In genomic region chr17:49546546-49547535, GRCh38 we compare ENCODE assay signal across 29 cellular contexts. TPM values are rescaled to one million over a fixed set of nuclear protein-coding genes. Genes with fewer than 3 reads are reported as not detected.
A peak's percentile ranks its signal among the peaks of the same experiment; 100 is the strongest.
DNase-seq lines count a peak whose midpoint lies in the region; ATAC-seq and TF ChIP-seq lines count a peak whose summit lies in the region.
"Had no signal": no experiment of that assay in that cellular context is flagged by ENCODE, and none has a peak within 500 bp of the region (broad histone marks: within the 10 kb centered on the region; RNA-seq: fewer than 3 reads in every experiment).

No MANE protein-coding gene starts in this region.

- H3K27ac Mint-ChIP-seq in GM23338: no peak overlapping the region; the same call in 1 of the 2 replicates
- H3K27ac Mint-ChIP-seq: CD4-positive, CD25-positive, alpha-beta regulatory T cell; mesothelial cell of epicardium; naive thymus-derived CD4-positive, alpha-beta T cell; T-helper 2 cell treated with Interferon-gamma antibody and Interleukin-4, amounts not matched to agents 5 μg/mL and 100 μg/mL, for 36 hours; type B pancreatic cell had no signal

- POLR2A ChIA-PET in GM10248 (lab: Yijun Ruan, JAX): no interaction called here

- peaks cover 5% of the 10 kb centered on the region; the same call in 1 of the 3 replicates for H3K9me3 Mint-ChIP-seq in GM23338
- H3K9me3 Mint-ChIP-seq: mesothelial cell of epicardium, type B pancreatic cell had no signal

- peaks cover 30% of the 10 kb centered on the region for H3K4me1 Mint-ChIP-seq in GM23338
- H3K4me1 Mint-ChIP-seq: CD4-positive, CD25-positive, alpha-beta regulatory T cell; naive thymus-derived CD4-positive, alpha-beta T cell had no signal

- peak overlapping the region; percentile 48 for H4K91ac ChIP-seq in neuronal stem cell (ENCODE audit: low read depth, low read length, poor library complexity)

- no peaks in the 10 kb centered on the region for H3K79me2 ChIP-seq in GM23338 (replicated peaks; ENCODE audit: insufficient read depth)

- no peak overlapping the region for H3K4me3 ChIP-seq in GM23338
- H3K4me3 ChIP-seq in neuronal stem cell (ENCODE audit: low read length in 2 of 2): no peak overlapping the region
- H3K4me3 ChIP-seq: gastroesophageal sphincter, pancreas had no signal

- peak overlapping the region; percentile 31 for H4K8ac ChIP-seq in neuronal stem cell (ENCODE audit: low read depth, low read length)

- H3K27ac ChIP-seq in GM23338 (ENCODE audit: low read depth): no peak overlapping the region
- H3K27ac ChIP-seq in neuronal stem cell (replicated peaks; ENCODE audit: low read length): no peak overlapping the region
- H3K27ac ChIP-seq: gastroesophageal sphincter, pancreas had no signal

- peak overlapping the region; percentile 98 for H2BK15ac ChIP-seq in neuronal stem cell (ENCODE audit: low read length)

- peak overlapping the region; percentile 17 for H3K9ac ChIP-seq in neuronal stem cell (ENCODE audit: low read depth, low read length, poor library complexity)

- H3K9me2 ChIP-seq in GM23338 (ENCODE audit: insufficient read depth): no peaks in the 10 kb centered on the region

- no peak overlapping the region for H3K4ac ChIP-seq in neuronal stem cell (ENCODE audit: low read length)

- no peaks in the 10 kb centered on the region for H3K36me3 Mint-ChIP-seq in GM23338 (ENCODE audit: low read depth)
- H3K36me3 Mint-ChIP-seq: CD4-positive, CD25-positive, alpha-beta regulatory T cell; mesothelial cell of epicardium; type B pancreatic cell had no signal

- H3K14ac ChIP-seq in neuronal stem cell (ENCODE audit: low read length): no peak overlapping the region

- peaks cover 14% of the 10 kb centered on the region for H3K27me3 Mint-ChIP-seq in GM23338 (ENCODE audit: insufficient read depth, low read depth, poor library complexity)

- H2BK120ac ChIP-seq in neuronal stem cell (ENCODE audit: low read depth, low read length): no peak overlapping the region

- WGBS in neuronal stem cell (ENCODE audit: extremely low coverage in 2 of 2, insufficient read length in 2 of 2, insufficient replicate concordance in 1 of 2), 2 donors: no CpG with 5 or more reads among the region's 18 CpGs

- H3K36me3 ChIP-seq in GM23338 (ENCODE audit: insufficient read depth) (no peaks in the 10 kb centered on the region), neuronal stem cell (replicated peaks in 1 of 2; ENCODE audit: control insufficient read depth in 2 of 2, insufficient read depth in 2 of 2, low read length in 2 of 2) (peaks cover 0 to 3% of the 10 kb centered on the region in 2 donors)
- H3K36me3 ChIP-seq: gastroesophageal sphincter, pancreas had no signal

- peaks cover 20% of the 10 kb centered on the region; the same call in 1 of the 2 replicates for H3K4me1 ChIP-seq in GM23338 (ENCODE audit: insufficient read depth)
- H3K4me1 ChIP-seq in neuronal stem cell (ENCODE audit: control insufficient read depth in 2 of 2, insufficient read depth in 1 of 2, low read depth in 1 of 2, low read length in 2 of 2): peaks cover 0 to 31% of the 10 kb centered on the region in 2 donors
- H3K4me1 ChIP-seq: gastroesophageal sphincter, pancreas had no signal

- peak overlapping the region; percentile 7 for H2BK5ac ChIP-seq in neuronal stem cell (ENCODE audit: low read length)

- H4K20me1 ChIP-seq in GM23338 (replicated peaks; ENCODE audit: insufficient read depth): no peaks in the 10 kb centered on the region

- 0 out of 2 replicates have a peak overlapping the region, but pooled peaks have one; percentile 43 for H2AFZ ChIP-seq in GM23338
- H2AFZ ChIP-seq in neuronal stem cell (ENCODE audit: low read length): no peak overlapping the region

- H3K79me1 ChIP-seq in neuronal stem cell (ENCODE audit: low read depth, low read length): peaks cover 4% of the 10 kb centered on the region

- H3K4me3 Mint-ChIP-seq in GM23338: no peak overlapping the region; the same call in 2 of the 3 replicates
- H3K4me3 Mint-ChIP-seq: CD4-positive, CD25-positive, alpha-beta regulatory T cell; mesothelial cell of epicardium; naive thymus-derived CD4-positive, alpha-beta T cell; T-helper 2 cell treated with Interferon-gamma antibody and Interleukin-4, amounts not matched to agents 5 μg/mL and 100 μg/mL, for 36 hours; type B pancreatic cell had no signal

- peak overlapping the region; percentile 38 for H3K23ac ChIP-seq in neuronal stem cell (ENCODE audit: low read depth, low read length, poor library complexity)

- DNase-seq in GM10248 (ENCODE audit: extremely low spot score) (peak; percentile 13), GM23338 (ENCODE audit: low spot score) (no peak), ecto neural progenitor cell (ENCODE audit: low spot score) (peak; percentile 63), neuronal stem cell (ENCODE audit: low spot score) (no peak), GM19238 (ENCODE audit: insufficient read length, low spot score) (no peak), iPS-NIHi11 (ENCODE audit: low spot score) (no peak)
- DNase-seq: activated CD4-positive, alpha-beta T cell treated with anti-CD3 and anti-CD28 coated beads for 48 hours; activated effector memory CD4-positive, alpha-beta T cell treated with anti-CD3 and anti-CD28 coated beads, Interleukin-2, amount 50 U/mL, for 16 hours; activated T-cell treated with anti-CD3 and anti-CD28 coated beads, Interleukin-2, amount 50 U/mL, for 1 hour; CD4-positive, CD25-positive, alpha-beta regulatory T cell; dermis blood vessel endothelial cell; HCEC 1CT; hippocampal formation; left ventricle myocardium superior; naive thymus-derived CD4-positive, alpha-beta T cell; NCI-H1436; NCI-H2107; OCI-M1; pancreas; retina; stimulated activated CD4-positive, alpha-beta T cell treated with anti-CD3 and anti-CD28 coated beads, Interleukin-2, amount 100 ng/mL, for 48 hours had no signal

- TF ChIP-seq CTCF in GM10248 (IDR thresholded peaks at IDR 0.05; ENCODE audit: control extremely low read depth, extremely low read depth, low read depth, missing control alignments) (no peak), GM23338 (conservative IDR thresholded peaks at IDR 0.05; ENCODE audit: low read depth in 2 of 2) (0 out of 4 replicates have a peak, but pooled peaks of 1 of the 2 experiments have one; percentile 2)

- H3F3A ChIP-seq in GM23338 (replicated peaks; ENCODE audit: low read depth): no peaks in the 10 kb centered on the region

- H3K4me2 ChIP-seq in GM23338: peak overlapping the region; percentile 55; the same call in 1 of the 2 replicates
- H3K4me2 ChIP-seq in neuronal stem cell (ENCODE audit: insufficient read depth, low read length, poor library complexity, severe bottlenecking): peak overlapping the region; percentile 3

- H2AK5ac ChIP-seq in neuronal stem cell (ENCODE audit: low read depth, low read length): peak overlapping the region; percentile 99

- H2BK12ac ChIP-seq in neuronal stem cell (ENCODE audit: low read length): peak overlapping the region; percentile 88

- peak overlapping the region; percentile 88 for H3K18ac ChIP-seq in neuronal stem cell (ENCODE audit: low read length)

- CTCF ChIA-PET in GM10248 (lab: Yijun Ruan, JAX): interaction anchor here (1.1 to 5.5 kb wide), 4 partner anchors 9 to 113 kb away, joined by 3 to 40 read pairs (median 4); no protein-coding TSS in a partner anchor

- H3K9me3 ChIP-seq in neuronal stem cell (replicated peaks in 1 of 2; ENCODE audit: control insufficient read depth in 2 of 2, insufficient read depth in 1 of 2, low read depth in 1 of 2, low read length in 2 of 2): no peaks in the 10 kb centered on the region
- H3K9me3 ChIP-seq: gastroesophageal sphincter, pancreas had no signal

- ATAC-seq in GM23338 (no peak), HG03342 (IDR thresholded peaks at IDR 0.05; ENCODE audit: unreplicated experiment) (no peak)
- ATAC-seq: gastroesophageal sphincter; naive thymus-derived CD4-positive, alpha-beta T cell had no signal

- H3K27me3 ChIP-seq in GM23338 (ENCODE audit: insufficient read depth) (no peaks in the 10 kb centered on the region), neuronal stem cell (ENCODE audit: control insufficient read depth in 3 of 3, insufficient read depth in 3 of 3, low read depth in 1 of 3, low read length in 3 of 3) (peaks cover 0 to 65% (median 0%) of the 10 kb centered on the region in 3 experiments)
- H3K27me3 ChIP-seq: pancreas had no signal

RNA-seq across cellular contexts. Expression of gene NXPH3, which starts 28.8 kb away (rescaled TPM):
- total RNA-seq in GM23338 (2014; rRNA removed; shearing (Covaris generic)): 2.7 and 4.7 TPM in 2 replicates
- polyA plus RNA-seq in GM23338 (2016; fragmentation: Nextera tagmentation; extraction: Ambion mirVana): 0.23 and 0.30 TPM in 2 replicates
- 2.9 TPM for polyA plus RNA-seq in neuronal stem cell (2013, experiment 1 of 2)
- polyA plus RNA-seq in neuronal stem cell (2013, experiment 2 of 2): 2.8 TPM
- total RNA-seq: CD4-positive, CD25-positive, alpha-beta regulatory T cell; Daoy; naive thymus-derived CD4-positive, alpha-beta T cell had no signal
- polyA plus RNA-seq: CD4-positive, CD25-positive, alpha-beta regulatory T cell; naive thymus-derived CD4-positive, alpha-beta T cell had no signal

RNA-seq across cellular contexts. Expression of gene NGFR, which starts 51.7 kb away (rescaled TPM):
- total RNA-seq in GM23338 (2014; rRNA removed; shearing (Covaris generic)): 6.8 and 6.9 TPM in 2 replicates
- 2.3 and 2.8 TPM in 2 replicates for polyA plus RNA-seq in GM23338 (2016; fragmentation: Nextera tagmentation; extraction: Ambion mirVana)
- polyA plus RNA-seq in neuronal stem cell (2013, experiment 1 of 2): 29.4 TPM
- 29.5 TPM for polyA plus RNA-seq in neuronal stem cell (2013, experiment 2 of 2)
- total RNA-seq: activated CD8-positive, alpha-beta memory T cell treated with anti-CD3 and anti-CD28 coated beads for 36 hours; dermis blood vessel endothelial cell; endothelial cell of umbilical vein had no signal
- polyA plus RNA-seq: CD4-positive, CD25-positive, alpha-beta regulatory T cell; endothelial cell of umbilical vein; naive thymus-derived CD4-positive, alpha-beta T cell had no signal

Comparison
In these comparisons a context has a peak if more than half of its experiments do, and no peak if none do; other contexts are left out.
1. DNase-seq: peak in GM10248 (single experiment) and ecto neural progenitor cell (single experiment); none in GM23338 (single experiment), neuronal stem cell (single experiment), GM19238 (single experiment) and iPS-NIHi11 (single experiment).